ENCODE assay signal across 8 cellular contexts in the genomic region with DNA sequence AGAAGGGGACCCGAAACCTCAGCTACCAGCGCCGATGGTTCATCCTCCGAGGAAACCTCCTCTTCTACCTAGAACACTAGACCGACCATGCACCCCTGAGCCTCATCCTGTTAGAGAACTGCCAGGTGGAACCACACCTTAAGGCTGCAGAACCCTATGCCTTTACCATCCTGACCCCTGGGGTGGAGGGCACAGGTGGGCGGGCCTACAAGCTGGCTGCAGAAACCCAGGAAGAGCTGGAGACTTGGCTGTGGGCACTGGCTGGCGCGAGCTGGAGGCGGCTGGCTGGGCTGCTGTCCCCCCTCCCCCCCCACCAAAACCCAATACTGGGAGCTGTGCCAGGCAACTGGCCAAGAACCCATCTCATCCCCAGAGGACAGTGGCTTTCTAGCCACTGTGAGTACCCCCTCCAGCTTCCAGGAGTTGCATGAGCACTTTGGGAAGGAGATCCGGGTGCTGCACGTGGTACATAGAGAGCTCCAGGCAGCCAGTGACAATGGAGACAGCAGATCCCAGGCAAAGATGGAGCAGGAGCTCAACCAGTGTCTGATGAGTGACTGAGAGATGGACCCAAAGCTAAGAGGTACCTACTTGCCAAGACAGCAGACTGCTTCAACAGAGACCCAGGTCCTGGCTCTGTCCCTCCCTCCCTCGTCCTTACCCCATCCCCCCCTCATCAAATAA. TPM values are rescaled to one million over a fixed set of nuclear protein-coding genes. Genes with fewer than 3 reads are reported as not detected.
A peak's percentile ranks its signal among the peaks of the same experiment; 100 is the strongest.
DNase-seq lines count a peak whose midpoint lies in the region; ATAC-seq, FAIRE-seq and TF ChIP-seq lines count a peak whose summit lies in the region.

No MANE protein-coding gene starts in this region.

- peaks cover 31 to 54% (median 40%) of the 10 kb centered on the region in 10 experiments for H3K4me1 ChIP-seq in BLaER1 treated with 17β-estradiol and CSF1 and Interleukin-3, amounts not matched to agents 10 nM and 100 nM
- H3K4me1 ChIP-seq in Karpas-422 (ENCODE audit: low read length), result peaks cover 54% of the 10 kb centered on the region
- H3K4me1 ChIP-seq in muscle layer of duodenum (ENCODE audit: control insufficient read depth in 1 of 2, insufficient read depth in 2 of 2, low read length in 2 of 2), result peaks cover 10 to 52% of the 10 kb centered on the region in 2 donors

- peak overlapping the region in 8 of 11 experiments; percentile 89 to 93 (median 90); a peak in 14 of 22 replicates for H3K27ac ChIP-seq in BLaER1 treated with 17β-estradiol and CSF1 and Interleukin-3, amounts not matched to agents 10 nM and 100 nM
- H3K27ac ChIP-seq in Karpas-422 (ENCODE audit: low read length) (peak overlapping the region; percentile 59), muscle layer of duodenum (ENCODE audit: low read length) (peak overlapping the region; percentile 99)

- peak overlapping the region; percentile 87 to 96 (median 93); a peak in 20 of 22 replicates for H3K9ac ChIP-seq in BLaER1 treated with 17β-estradiol and CSF1 and Interleukin-3, amounts not matched to agents 10 nM and 100 nM
- H3K9ac ChIP-seq in Karpas-422 (ENCODE audit: low read length), result peak overlapping the region; percentile 77

- no peak for TF ChIP-seq CTCF in bronchial epithelial cell (IDR thresholded peaks at IDR 0.05; ENCODE audit: insufficient read depth, low read length, severe bottlenecking)

- H4K20me1 ChIP-seq in BLaER1 treated with 17β-estradiol and CSF1 and Interleukin-3, amounts not matched to agents 10 nM and 100 nM, result peaks cover 10 to 76% (median 41%) of the 10 kb centered on the region in 11 experiments; a peak in 19 of 22 replicates
- no peaks in the 10 kb centered on the region for H4K20me1 ChIP-seq in Karpas-422 (ENCODE audit: insufficient read depth, low read depth, low read length)

- FAIRE-seq in bronchial epithelial cell (lab: Jason Lieb, UNC), result no peak

- no peak for DNase-seq in Karpas-422
- DNase-seq in bronchial epithelial cell (ENCODE audit: low read depth), result no peak
- DNase-seq in COLO829 (ENCODE audit: low spot score), result no peak
- no peak for DNase-seq in NCI-H774 (lab: John Stamatoyannopoulos, UW)

- no peaks in the 10 kb centered on the region for H3K9me2 ChIP-seq in Karpas-422 (replicated peaks; ENCODE audit: insufficient read depth, low read length)

- no peak for ATAC-seq in GM21529 (IDR thresholded peaks at IDR 0.05; ENCODE audit: unreplicated experiment)
- no peak for ATAC-seq in GM21515 (IDR thresholded peaks at IDR 0.05; ENCODE audit: unreplicated experiment)

- H3K4me3 ChIP-seq in BLaER1 treated with 17β-estradiol and CSF1 and Interleukin-3, amounts not matched to agents 10 nM and 100 nM, result peak overlapping the region; percentile 78 to 100 (median 98); a peak in 19 of 20 replicates
- H3K4me3 ChIP-seq in Karpas-422 (ENCODE audit: low read length), result peak overlapping the region; percentile 98; the same call in 1 of the 2 replicates
- H3K4me3 ChIP-seq in bronchial epithelial cell (ENCODE audit: low read depth, low read length), result peak overlapping the region; percentile 90
- peak overlapping the region in 1 of 2 donors; percentile 87 for H3K4me3 ChIP-seq in muscle layer of duodenum (ENCODE audit: low read depth in 1 of 2, low read length in 2 of 2)

- no peak overlapping the region for H2AFZ ChIP-seq in Karpas-422 (ENCODE audit: low read length)

- no peaks in the 10 kb centered on the region for H3K27me3 ChIP-seq in BLaER1 treated with 17β-estradiol and CSF1 and Interleukin-3, amounts not matched to agents 10 nM and 100 nM
- H3K27me3 ChIP-seq in Karpas-422 (ENCODE audit: low read length), result no peaks in the 10 kb centered on the region
- H3K27me3 ChIP-seq in bronchial epithelial cell (ENCODE audit: control insufficient read depth, insufficient read depth, low read length), result no peaks in the 10 kb centered on the region
- no peaks in the 10 kb centered on the region for H3K27me3 ChIP-seq in muscle layer of duodenum (ENCODE audit: low read depth, low read length)

- H3K36me3 ChIP-seq in BLaER1 treated with 17β-estradiol and CSF1 and Interleukin-3, amounts not matched to agents 10 nM and 100 nM, result peaks cover 74 to 80% (median 77%) of the 10 kb centered on the region in 11 experiments
- H3K36me3 ChIP-seq in Karpas-422 (ENCODE audit: insufficient read depth, low read length) (peaks cover 5% of the 10 kb centered on the region; the same call in 1 of the 2 replicates), bronchial epithelial cell (ENCODE audit: control insufficient read depth, insufficient read depth, low read length) (peaks cover 13% of the 10 kb centered on the region), muscle layer of duodenum (ENCODE audit: control insufficient read depth in 1 of 2, insufficient read depth in 2 of 2, low read length in 2 of 2) (peaks cover 20 to 64% of the 10 kb centered on the region in 2 donors)

- peaks cover 42% of the 10 kb centered on the region for H3K79me2 ChIP-seq in Karpas-422 (ENCODE audit: low read length)

- H3K9me3 ChIP-seq in BLaER1 treated with 17β-estradiol and CSF1 and Interleukin-3, amounts not matched to agents 10 nM and 100 nM (replicated peaks in 1 of 11), result no peaks in the 10 kb centered on the region
- no peaks in the 10 kb centered on the region for H3K9me3 ChIP-seq in Karpas-422 (ENCODE audit: low read length)
- H3K9me3 ChIP-seq in muscle layer of duodenum (ENCODE audit: control insufficient read depth in 1 of 2, low read length in 2 of 2), result no peaks in the 10 kb centered on the region

- H3K4me2 ChIP-seq in BLaER1 treated with 17β-estradiol and CSF1 and Interleukin-3, amounts not matched to agents 10 nM and 100 nM, result peak overlapping the region; percentile 88 to 98 (median 95)
- H3K4me2 ChIP-seq in Karpas-422 (ENCODE audit: low read depth, low read length, poor library complexity, severe bottlenecking), result peak overlapping the region; percentile 93

RNA-seq across cellular contexts. Expression of a gene that starts 1.4 kb away (rescaled TPM):
- 45.4 and 65.1 TPM in 2 replicates for total RNA-seq in Karpas-422 (2014; rRNA removed; shearing (Covaris generic); ENCODE audit: low replicate concordance)
- 37.6 and 39.8 TPM in 2 replicates for total RNA-seq in bronchial epithelial cell

RNA-seq across cellular contexts. Expression of a gene that starts 13.8 kb away (rescaled TPM):
- 31.2 and 45.5 TPM in 2 replicates for total RNA-seq in Karpas-422 (2014; rRNA removed; shearing (Covaris generic); ENCODE audit: low replicate concordance)
- total RNA-seq in bronchial epithelial cell, result 13.7 and 15.6 TPM in 2 replicates

RNA-seq across cellular contexts. Expression of a gene that starts 18.1 kb away (rescaled TPM):
- total RNA-seq in Karpas-422 (2014; rRNA removed; shearing (Covaris generic); ENCODE audit: low replicate concordance), result not detected in 2 replicates
- total RNA-seq in bronchial epithelial cell, result not detected in 2 replicates

RNA-seq across cellular contexts. Expression of a gene that starts 25.8 kb away (rescaled TPM):
- 64.1 and 117 TPM in 2 replicates for total RNA-seq in Karpas-422 (2014; rRNA removed; shearing (Covaris generic); ENCODE audit: low replicate concordance)
- total RNA-seq in bronchial epithelial cell, result under 0.01 TPM in 1 of 2 replicates, not detected in the other

RNA-seq across cellular contexts. Expression of a gene that starts 38.7 kb away (rescaled TPM):
- total RNA-seq in Karpas-422 (2014; rRNA removed; shearing (Covaris generic); ENCODE audit: low replicate concordance), result 18.2 and 20.5 TPM in 2 replicates
- total RNA-seq in bronchial epithelial cell, result 11.4 and 12.9 TPM in 2 replicates
